Comparison of ENCODE assay signal across 15 cellular contexts in the genomic region with DNA sequence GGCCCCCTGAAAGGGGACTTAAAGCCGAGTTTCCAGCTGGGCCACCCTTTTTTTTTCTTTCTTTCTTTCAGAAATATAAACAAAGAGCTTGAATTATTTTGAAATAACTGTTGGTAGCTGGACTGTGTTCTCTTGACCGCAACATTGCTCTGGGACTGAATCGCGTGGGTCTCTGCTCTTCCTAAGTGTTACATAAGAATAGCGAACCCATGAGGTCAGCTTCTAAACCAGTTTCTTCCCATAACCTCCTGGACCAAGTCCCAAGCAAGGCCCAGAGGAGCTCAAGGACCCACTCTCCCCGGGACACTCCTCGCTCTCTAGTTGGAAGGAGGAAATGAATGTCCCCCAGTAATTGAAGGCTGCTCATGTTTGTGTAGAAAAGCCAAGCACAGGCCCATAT.
A peak's percentile ranks its signal among the peaks of the same experiment; 100 is the strongest.
DNase-seq lines count a peak whose midpoint lies in the region; ATAC-seq, FAIRE-seq and TF ChIP-seq lines count a peak whose summit lies in the region.
"Had no signal": no experiment of that assay in that cellular context is flagged by ENCODE, and none has a peak within 500 bp of the region (broad histone marks: within the 10 kb centered on the region; RNA-seq: fewer than 3 reads in every experiment).

No MANE protein-coding gene starts in this region.

- H3K14ac ChIP-seq in H9 (ENCODE audit: insufficient read depth, low read length) (no peak overlapping the region), H1 (ENCODE audit: insufficient read length) (no peak overlapping the region)

- POLR2A ChIA-PET in H1 (lab: Charles Lee; ENCODE audit: partially characterized antibody) (no interaction called here), WTC11 (lab: Charles Lee) (no interaction called here)
- POLR2A ChIA-PET in CD4-positive, alpha-beta memory T cell (lab: Charles Lee; ENCODE audit: partially characterized antibody) = no interaction called here
- POLR2A ChIA-PET in CD8-positive, alpha-beta memory T cell (lab: Charles Lee) = no interaction called here

- H3K27me3 ChIP-seq in H9 (ENCODE audit: insufficient read depth, low read length) (no peaks in the 10 kb centered on the region; the same call in 1 of the 2 replicates), H1 (replicated peaks in 1 of 4; ENCODE audit: control insufficient read depth in 3 of 4, extremely low read depth in 1 of 4, insufficient read depth in 3 of 4, low read length in 3 of 4) (peaks cover 0 to 15% (median 8%) of the 10 kb centered on the region in 4 experiments; a peak in 6 of 7 replicates), layer of hippocampus (ENCODE audit: control insufficient read depth, insufficient read depth, low read length) (no peaks in the 10 kb centered on the region), stomach smooth muscle (ENCODE audit: control insufficient read depth in 1 of 2, insufficient read depth in 2 of 2, low read length in 2 of 2) (peaks cover 0 to 3% of the 10 kb centered on the region in 2 donors)
- H3K27me3 ChIP-seq in CD4-positive, alpha-beta memory T cell (ENCODE audit: insufficient read depth, low read length) = peaks cover 4% of the 10 kb centered on the region
- no peaks in the 10 kb centered on the region for H3K27me3 ChIP-seq in CD8-positive, alpha-beta memory T cell (ENCODE audit: insufficient read depth, low read length, poor library complexity, severe bottlenecking)

- no peak overlapping the region for H3K23ac ChIP-seq in H9 (ENCODE audit: insufficient read length, low read depth, low read length)
- H3K23ac ChIP-seq in H1 (ENCODE audit: insufficient read length) = no peak overlapping the region

- H3K9me3 Mint-ChIP-seq in H9 = no peaks in the 10 kb centered on the region
- H3K9me3 Mint-ChIP-seq in CD4-positive, alpha-beta memory T cell = no peaks in the 10 kb centered on the region
- no peaks in the 10 kb centered on the region for H3K9me3 Mint-ChIP-seq in WTC11
- H3K9me3 Mint-ChIP-seq in CD8-positive, alpha-beta memory T cell = no peaks in the 10 kb centered on the region
- H3K9me3 Mint-ChIP-seq: brain, nephron had no signal

- peaks cover 5% of the 10 kb centered on the region for H3K23me2 ChIP-seq in H9 (ENCODE audit: insufficient read length, low read depth, low read length, poor library complexity, severe bottlenecking)
- H3K23me2 ChIP-seq in H1 (ENCODE audit: low read depth, low read length) = peaks cover 11% of the 10 kb centered on the region

- TF ChIP-seq RAD21 in H1 (IDR thresholded peaks at IDR 0.05 in 1 of 2, conservative IDR thresholded peaks at IDR 0.05 in 1 of 2; ENCODE audit: low read depth in 2 of 2, low read length in 2 of 2) = no peak

- TF ChIP-seq CTCF in H9 (conservative IDR thresholded peaks at IDR 0.05) (no peak), H1 (IDR thresholded peaks at IDR 0.05; ENCODE audit: control extremely low read depth in 1 of 3, insufficient read depth in 1 of 3, low read depth in 1 of 3, low read length in 3 of 3) (no peak), WTC11 (IDR thresholded peaks at IDR 0.05) (no peak)

- H4K91ac ChIP-seq in H9 (ENCODE audit: insufficient read length, low read depth, low read length) (no peak overlapping the region), H1 (replicated peaks; ENCODE audit: insufficient read length, low read length) (no peak overlapping the region)

- no peak overlapping the region for H3K9ac ChIP-seq in H9 (ENCODE audit: extremely low read depth, insufficient read length, low read length)
- no peak overlapping the region for H3K9ac ChIP-seq in H1 (replicated peaks in 1 of 4; ENCODE audit: extremely low read depth in 1 of 4, low read depth in 3 of 4, low read length in 3 of 4)
- H3K9ac ChIP-seq in stomach smooth muscle (ENCODE audit: low read length in 2 of 2) = no peak overlapping the region

- H3K36me3 Mint-ChIP-seq in H9 (ENCODE audit: insufficient read depth in 1 of 3, low read depth in 3 of 3) = no peaks in the 10 kb centered on the region
- no peaks in the 10 kb centered on the region for H3K36me3 Mint-ChIP-seq in CD4-positive, alpha-beta memory T cell
- H3K36me3 Mint-ChIP-seq in WTC11 = no peaks in the 10 kb centered on the region
- no peaks in the 10 kb centered on the region for H3K36me3 Mint-ChIP-seq in CD8-positive, alpha-beta memory T cell
- H3K36me3 Mint-ChIP-seq: activated CD8-positive, alpha-beta memory T cell treated with anti-CD3 and anti-CD28 coated beads, Interleukin-2, amount 10 ng/mL, durations not matched to agents 7 days and 5 days; brain; CD4-positive, CD25-positive, alpha-beta regulatory T cell had no signal

- no peak for TF ChIP-seq POLR2A in H1 (IDR thresholded peaks at IDR 0.05; ENCODE audit: control extremely low read depth in 1 of 2, low read depth in 2 of 2, low read length in 2 of 2)

- CTCF ChIA-PET in H1 (lab: Charles Lee; ENCODE audit: partially characterized antibody) (interaction anchor here (0.7 to 1.8 kb wide), 4 partner anchors 11 to 289 kb away, joined by 3 to 4 read pairs (median 3); no protein-coding TSS in a partner anchor), WTC11 (lab: Charles Lee) (interaction anchor here (0.7 kb wide), 2 partner anchors 15 to 604 kb away, joined by 3 read pairs; no protein-coding TSS in a partner anchor)
- CTCF ChIA-PET in CD4-positive, alpha-beta memory T cell (lab: Charles Lee; ENCODE audit: partially characterized antibody) = no interaction called here
- CTCF ChIA-PET in CD8-positive, alpha-beta memory T cell (lab: Charles Lee) = no interaction called here

- H4K5ac ChIP-seq in H9 (ENCODE audit: insufficient read length, low read depth, low read length) (no peak overlapping the region), H1 (ENCODE audit: insufficient read length, low read depth, low read length) (no peak overlapping the region)

- H3K27ac ChIP-seq in H9 (ENCODE audit: insufficient read length, low read depth, low read length) (no peak overlapping the region), H1 (ENCODE audit: low read depth, low read length) (no peak overlapping the region), layer of hippocampus (ENCODE audit: low read depth, low read length) (peak overlapping the region; percentile 41), stomach smooth muscle (ENCODE audit: low read length) (peak overlapping the region; percentile 74)
- H3K27ac ChIP-seq in CD4-positive, alpha-beta memory T cell (ENCODE audit: low read depth, low read length) = no peak overlapping the region
- no peak overlapping the region for H3K27ac ChIP-seq in CD8-positive, alpha-beta memory T cell (ENCODE audit: low read depth, low read length)

- ATAC-seq in HG03196 (IDR thresholded peaks at IDR 0.05; ENCODE audit: unreplicated experiment) (no peak), WTC11 (no peak)
- ATAC-seq: activated CD8-positive, alpha-beta memory T cell treated with anti-CD3 and anti-CD28 coated beads, Interleukin-2, amount 10 ng/mL, durations not matched to agents 7 days and 5 days had no signal

- H3K4me3 Mint-ChIP-seq in H9 (no peak overlapping the region), WTC11 (no peak overlapping the region)
- H3K4me3 Mint-ChIP-seq in CD4-positive, alpha-beta memory T cell = no peak overlapping the region
- H3K4me3 Mint-ChIP-seq in CD8-positive, alpha-beta memory T cell = peak overlapping the region in 1 of 7 donors; percentile 33
- H3K4me3 Mint-ChIP-seq: activated CD8-positive, alpha-beta memory T cell treated with anti-CD3 and anti-CD28 coated beads, Interleukin-2, amount 10 ng/mL, durations not matched to agents 7 days and 5 days; brain; CD4-positive, CD25-positive, alpha-beta regulatory T cell; nephron had no signal

- H2AFZ ChIP-seq in H9 (ENCODE audit: low read length) (no peak overlapping the region), H1 (ENCODE audit: low read length) (no peak overlapping the region)

- H2BK20ac ChIP-seq in H9 (ENCODE audit: low read depth, low read length, poor library complexity, severe bottlenecking) (no peak overlapping the region), H1 (ENCODE audit: low read length) (no peak overlapping the region)

- H4K20me1 ChIP-seq in H9 (ENCODE audit: control insufficient read depth, insufficient read depth, insufficient read length) (no peaks in the 10 kb centered on the region), H1 (replicated peaks in 1 of 2; ENCODE audit: control insufficient read depth in 1 of 2, insufficient read depth in 2 of 2, low read length in 2 of 2) (no peaks in the 10 kb centered on the region)

- H3K36me3 ChIP-seq in H1 (ENCODE audit: control insufficient read depth in 2 of 4, insufficient read depth in 4 of 4, low read length in 3 of 4) (no peaks in the 10 kb centered on the region), stomach smooth muscle (ENCODE audit: control insufficient read depth in 2 of 2, insufficient read depth in 2 of 2, low read length in 2 of 2) (no peaks in the 10 kb centered on the region)
- H3K36me3 ChIP-seq in CD4-positive, alpha-beta memory T cell (ENCODE audit: insufficient read depth, low read length) = no peaks in the 10 kb centered on the region
- no peaks in the 10 kb centered on the region for H3K36me3 ChIP-seq in CD8-positive, alpha-beta memory T cell (ENCODE audit: insufficient read depth, low read length)

- DNase-seq in H9 = no peak
- no peak for DNase-seq in H1 (ENCODE audit: low read depth in 1 of 2, low spot score in 2 of 2)
- no peak for DNase-seq in CD4-positive, alpha-beta memory T cell
- no peak for DNase-seq in WTC11 (ENCODE audit: low spot score)
- DNase-seq in CD8-positive, alpha-beta memory T cell = no peak
- DNase-seq: activated CD8-positive, alpha-beta memory T cell treated with anti-CD3 and anti-CD28 coated beads, Interleukin-2, amount 10 ng/mL, durations not matched to agents 7 days and 5 days; CD4-positive, CD25-positive, alpha-beta regulatory T cell; hippocampal formation; NCI-H1417 treated with DMSO at 0.1 percent for 48 hours; T-helper 2 cell had no signal

- H2BK15ac ChIP-seq in H9 (ENCODE audit: low read depth, low read length) (no peak overlapping the region), H1 (ENCODE audit: low read length) (no peak overlapping the region)

- intact Hi-C loops in CD4-positive, alpha-beta memory T cell (cut with micrococcal nuclease) = no loop called here

- peaks cover 6% of the 10 kb centered on the region for H3K27me3 Mint-ChIP-seq in H9 (ENCODE audit: low read depth)
- H3K27me3 Mint-ChIP-seq in CD4-positive, alpha-beta memory T cell = peaks cover 9 to 15% of the 10 kb centered on the region in 2 donors
- H3K27me3 Mint-ChIP-seq in WTC11 (ENCODE audit: low read depth) = peaks cover 5% of the 10 kb centered on the region
- H3K27me3 Mint-ChIP-seq in CD8-positive, alpha-beta memory T cell = peaks cover 16% of the 10 kb centered on the region in 2 donors
- H3K27me3 Mint-ChIP-seq: brain; CD4-positive, CD25-positive, alpha-beta regulatory T cell had no signal

- H4K8ac ChIP-seq in H9 (replicated peaks; ENCODE audit: insufficient read length, low read depth, low read length) (no peak overlapping the region), H1 (ENCODE audit: extremely low read depth, insufficient read depth, low read length) (no peak overlapping the region)

- H3K4me1 ChIP-seq in H9 (ENCODE audit: insufficient read depth, low read length) = peaks cover 12% of the 10 kb centered on the region; the same call in 1 of the 2 replicates
- H3K4me1 ChIP-seq in H1 (replicated peaks in 1 of 4; ENCODE audit: control insufficient read depth in 3 of 4, insufficient read depth in 4 of 4, low read length in 3 of 4) = peaks cover 2 to 20% (median 17%) of the 10 kb centered on the region in 4 experiments; a peak in 6 of 7 replicates
- peaks cover 9% of the 10 kb centered on the region for H3K4me1 ChIP-seq in stomach smooth muscle (ENCODE audit: control insufficient read depth, insufficient read depth, low read length)
- H3K4me1 ChIP-seq in CD4-positive, alpha-beta memory T cell (ENCODE audit: insufficient read depth, low read length) = no peaks in the 10 kb centered on the region
- no peaks in the 10 kb centered on the region for H3K4me1 ChIP-seq in CD8-positive, alpha-beta memory T cell (ENCODE audit: insufficient read depth, low read length)

- H3K18ac ChIP-seq in H9 (ENCODE audit: insufficient read length, low read depth, low read length) (no peak overlapping the region), H1 (ENCODE audit: extremely low read depth, low read length) (no peak overlapping the region)

- H2BK12ac ChIP-seq in H9 (ENCODE audit: insufficient read length, low read depth, low read length) (no peak overlapping the region), H1 (ENCODE audit: low read depth, low read length) (peak overlapping the region; percentile 22; the same call in 1 of the 2 replicates)

- TF ChIP-seq EP300 in H1 (IDR thresholded peaks at IDR 0.05; ENCODE audit: borderline replicate concordance in 1 of 2, low read depth in 2 of 2, low read length in 2 of 2) = no peak

- no peak overlapping the region for H3K56ac ChIP-seq in H9 (ENCODE audit: insufficient read length, low read depth, low read length)
- no peak overlapping the region for H3K56ac ChIP-seq in H1 (replicated peaks; ENCODE audit: insufficient read length, low read depth, low read length)

- no peak overlapping the region for H2BK120ac ChIP-seq in H9 (ENCODE audit: low read depth, low read length, poor library complexity, severe bottlenecking)
- no peak overlapping the region for H2BK120ac ChIP-seq in H1 (replicated peaks; ENCODE audit: low read depth, low read length)

- no peaks in the 10 kb centered on the region for H3K79me2 ChIP-seq in H9 (ENCODE audit: insufficient read depth, low read length)
- no peaks in the 10 kb centered on the region for H3K79me2 ChIP-seq in H1 (ENCODE audit: control insufficient read depth in 1 of 2, insufficient read depth in 2 of 2, low read length in 2 of 2)

- H2BK5ac ChIP-seq in H9 (ENCODE audit: insufficient read length, low read length) (no peak overlapping the region), H1 (ENCODE audit: low read depth, low read length) (no peak overlapping the region)

- WGBS in H9 (ENCODE audit: extremely low coverage, insufficient read length, low lambda C conversion rate) = no CpG with 5 or more reads among the region's 7 CpGs
- 67% methylated on average over 6 of the region's 7 CpGs; no CpG with 5 or more reads in 1 of the 2 experiments for WGBS in H1 (ENCODE audit: extremely low coverage in 1 of 2, insufficient coverage in 1 of 2, insufficient read length in 1 of 2, insufficient replicate concordance in 2 of 2, low coverage in 1 of 2, low lambda C conversion rate in 2 of 2, missing lambda C conversion rate in 1 of 2), 2 experiments

- H3K9me3 ChIP-seq in H9 (ENCODE audit: control insufficient read depth, low read depth, low read length) (no peaks in the 10 kb centered on the region), H1 (ENCODE audit: insufficient read depth in 2 of 2, low read depth in 1 of 2, low read length in 1 of 2) (no peaks in the 10 kb centered on the region), stomach smooth muscle (ENCODE audit: control insufficient read depth in 2 of 2, low read length in 2 of 2) (peaks cover 0 to 2% of the 10 kb centered on the region in 2 donors)
- no peaks in the 10 kb centered on the region for H3K9me3 ChIP-seq in CD4-positive, alpha-beta memory T cell (ENCODE audit: control insufficient read depth in 1 of 2, low read length in 2 of 2)
- H3K9me3 ChIP-seq in CD8-positive, alpha-beta memory T cell (ENCODE audit: low read length) = no peaks in the 10 kb centered on the region

- H3K27ac Mint-ChIP-seq in H9 (no peak overlapping the region), WTC11 (no peak overlapping the region)
- H3K27ac Mint-ChIP-seq in CD4-positive, alpha-beta memory T cell = no peak overlapping the region
- H3K27ac Mint-ChIP-seq in CD8-positive, alpha-beta memory T cell = no peak overlapping the region
- H3K27ac Mint-ChIP-seq: activated CD8-positive, alpha-beta memory T cell treated with anti-CD3 and anti-CD28 coated beads, Interleukin-2, amount 10 ng/mL, durations not matched to agents 7 days and 5 days; brain; CD4-positive, CD25-positive, alpha-beta regulatory T cell; nephron had no signal

- H3K4ac ChIP-seq in H9 (ENCODE audit: low read depth, low read length) (no peak overlapping the region), H1 (replicated peaks; ENCODE audit: insufficient read length, low read depth, low read length) (no peak overlapping the region)

- no peak overlapping the region for H2AK5ac ChIP-seq in H9 (ENCODE audit: insufficient read length, low read length)
- H2AK5ac ChIP-seq in H1 (ENCODE audit: low read depth, low read length) = no peak overlapping the region

- no peak for FAIRE-seq in H1 (lab: Jason Lieb, UNC)

- H3K79me1 ChIP-seq in H9 (ENCODE audit: insufficient read depth, low read depth, low read length, poor library complexity, severe bottlenecking) (no peaks in the 10 kb centered on the region), H1 (ENCODE audit: low read depth, low read length) (peaks cover 3% of the 10 kb centered on the region; the same call in 1 of the 2 replicates)

- no peak overlapping the region for H3T11ph ChIP-seq in H9 (ENCODE audit: low read length)

- peak overlapping the region; percentile 80 for H3K4me2 ChIP-seq in H9 (ENCODE audit: insufficient read depth, insufficient read length, low read length)
- H3K4me2 ChIP-seq in H1 (ENCODE audit: insufficient read depth in 1 of 2, low read depth in 2 of 2, low read length in 2 of 2) = peak overlapping the region; percentile 80 to 86; a peak in 3 of 4 replicates

- H3K4me1 Mint-ChIP-seq in H9 (peaks cover 27 to 28% of the 10 kb centered on the region in 2 experiments), WTC11 (peaks cover 26% of the 10 kb centered on the region)
- no peaks in the 10 kb centered on the region for H3K4me1 Mint-ChIP-seq in CD4-positive, alpha-beta memory T cell
- no peaks in the 10 kb centered on the region for H3K4me1 Mint-ChIP-seq in CD8-positive, alpha-beta memory T cell
- H3K4me1 Mint-ChIP-seq: activated CD8-positive, alpha-beta memory T cell treated with anti-CD3 and anti-CD28 coated beads, Interleukin-2, amount 10 ng/mL, durations not matched to agents 7 days and 5 days; CD4-positive, CD25-positive, alpha-beta regulatory T cell had no signal

- H3K4me3 ChIP-seq in H1 (ENCODE audit: extremely low read depth in 1 of 4, insufficient read depth in 2 of 4, low read depth in 3 of 4, low read length in 4 of 4) = peak overlapping the region in 1 of 4 experiments; percentile 61; a peak in 2 of 8 replicates
- peak overlapping the region; percentile 16 to 22 for H3K4me3 ChIP-seq in stomach smooth muscle (ENCODE audit: low read length in 2 of 2)
- H3K4me3 ChIP-seq in CD4-positive, alpha-beta memory T cell (ENCODE audit: low read length in 2 of 2) = no peak overlapping the region
- no peak overlapping the region for H3K4me3 ChIP-seq in CD8-positive, alpha-beta memory T cell (ENCODE audit: low read length)

Comparison
In these comparisons a context has a peak if more than half of its experiments do, and no peak if none do; other contexts are left out.
1. H3K27ac ChIP-seq: peak in layer of hippocampus (single experiment) and stomach smooth muscle (single experiment); none in H9 (single experiment), H1 (single experiment), CD4-positive, alpha-beta memory T cell (single experiment) and CD8-positive, alpha-beta memory T cell (single experiment).
2. H3K4me3 ChIP-seq: peak in stomach smooth muscle (2 of 2); none in CD4-positive, alpha-beta memory T cell (0 of 2) and CD8-positive, alpha-beta memory T cell (single experiment).
3. CTCF ChIA-PET loops: an anchor here in H1 (0.7 to 1.8 kb wide) and WTC11 (0.7 kb wide); none called in CD4-positive, alpha-beta memory T cell and CD8-positive, alpha-beta memory T cell.